19 cellular contexts compared by ENCODE assay signal in the genomic region with DNA sequence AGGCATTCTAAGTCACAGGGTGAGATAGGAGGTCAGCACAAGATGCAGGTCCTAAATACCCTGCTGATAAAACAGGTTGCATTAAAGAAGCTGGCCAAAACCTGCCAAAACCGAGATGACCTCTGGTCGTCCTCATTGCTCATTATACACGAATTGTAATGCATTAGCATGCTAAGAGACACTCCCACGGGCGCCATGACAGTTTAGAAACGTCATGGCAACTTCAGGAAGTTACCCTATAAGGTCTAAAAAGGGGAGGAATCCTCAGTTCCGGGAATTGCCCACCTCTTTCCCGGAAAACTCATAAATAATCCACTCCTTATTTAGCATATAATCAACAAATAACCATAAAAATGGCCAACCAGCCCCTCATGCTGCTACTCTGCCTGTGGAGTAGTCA.
"Had no signal": no experiment of that assay in that cellular context is flagged by ENCODE, and none has a peak within 500 bp of the region (broad histone marks: within the 10 kb centered on the region; RNA-seq: fewer than 3 reads in every experiment).

No MANE protein-coding gene starts in this region.

- H3K27ac ChIP-seq: cardiac muscle cell, left lung, neutrophil, stomach, thoracic aorta had no signal

- H3K9me3 ChIP-seq: left lung, neutrophil, stomach, thoracic aorta had no signal

- DNase-seq: activated CD4-positive, alpha-beta T cell treated with anti-CD3 and anti-CD28 coated beads for 48 hours; activated naive CD4-positive, alpha-beta T cell treated with anti-CD3 and anti-CD28 coated beads, Interleukin-2, amount 10 ng/mL, durations not matched to agents 7 days and 5 days; foreskin melanocyte; head of caudate nucleus; islet precursor cell; left lung; retina; stimulated activated CD4-positive, alpha-beta T cell treated with anti-CD3 and anti-CD28 coated beads, Interleukin-4, amount 100 ng/mL, for 1 hour; stimulated activated CD8-positive, alpha-beta memory T cell treated with anti-CD3 and anti-CD28 coated beads, Interleukin-4, amount 100 ng/mL, for 48 hours; stomach; T1000 had no signal

- FAIRE-seq: colon, urothelium cell line had no signal

- H3K4me3 ChIP-seq: cardiac muscle cell, left lung, stomach, thoracic aorta had no signal

- H3K4me3 Mint-ChIP-seq: activated naive CD4-positive, alpha-beta T cell treated with anti-CD3 and anti-CD28 coated beads, Interleukin-2, amount 10 ng/mL, durations not matched to agents 7 days and 5 days; activated T-helper 1 cell treated with anti-CD3 and anti-CD28 coated beads, Interleukin-12 subunit alpha, Interleukin-12 subunit beta, Interleukin-2, Interleukin-4 antibody, amounts not matched to agents 30 ng/mL and 10 ng/mL and 1 ng/mL, durations not matched to agents 14 hours and 24 hours and 36 hours; memory B cell; WTC11 had no signal

- H3K27me3 Mint-ChIP-seq: activated naive CD4-positive, alpha-beta T cell treated with anti-CD3 and anti-CD28 coated beads, Interleukin-2, amount 10 ng/mL, durations not matched to agents 7 days and 5 days had no signal

- H3K36me3 ChIP-seq: cardiac muscle cell, left lung, neutrophil, stomach, thoracic aorta had no signal

- H3K27me3 ChIP-seq: cardiac muscle cell, left lung, stomach had no signal

- H3K27ac Mint-ChIP-seq: activated naive CD4-positive, alpha-beta T cell treated with anti-CD3 and anti-CD28 coated beads, Interleukin-2, amount 10 ng/mL, durations not matched to agents 7 days and 5 days; activated T-helper 1 cell treated with anti-CD3 and anti-CD28 coated beads, Interleukin-12 subunit alpha, Interleukin-12 subunit beta, Interleukin-2, Interleukin-4 antibody, amounts not matched to agents 30 ng/mL and 10 ng/mL and 1 ng/mL, durations not matched to agents 14 hours and 24 hours and 36 hours; memory B cell; WTC11 had no signal

- ATAC-seq: left lung, WTC11 had no signal

- H3K9me3 Mint-ChIP-seq: memory B cell had no signal
